In the genomic region with DNA sequence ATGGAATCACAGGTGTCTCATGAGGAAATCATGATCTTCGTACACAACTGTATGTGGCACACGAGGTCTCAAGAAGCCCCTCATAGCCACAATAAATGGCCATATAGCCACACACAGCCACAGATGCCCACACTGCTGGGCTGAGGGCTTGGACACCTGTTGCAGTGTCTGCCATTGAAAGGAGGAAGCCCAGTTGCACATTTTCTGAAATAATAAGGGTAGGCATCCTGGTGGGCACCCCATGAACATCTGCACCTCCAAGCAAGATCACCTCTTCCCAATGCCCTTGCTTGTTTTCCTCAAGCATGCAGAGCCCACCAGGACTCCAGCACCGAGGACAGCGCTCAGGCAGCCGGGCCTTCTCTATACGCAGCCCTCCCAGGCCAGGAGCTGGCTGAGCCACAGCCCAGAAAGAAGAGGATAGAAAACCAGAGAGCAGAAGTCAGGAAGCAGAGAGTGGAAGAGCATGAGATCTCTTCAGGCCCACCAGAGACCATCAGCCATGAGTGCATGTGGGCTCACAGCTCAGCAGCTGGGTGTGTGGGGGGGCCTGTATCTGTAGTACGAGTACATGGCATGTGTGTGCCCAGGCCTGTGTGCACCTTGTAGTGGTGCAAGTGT, we compare ENCODE assay signal across 1 cellular context.
TF ChIP-seq lines count a peak whose summit lies in the region.

No MANE protein-coding gene starts in this region.

TF ChIP-seq in WTC11, 78 proteins besides CTCF, POLR2A, EP300 and RAD21 (continued from another document):
- TF ChIP-seq, protein P1, sequence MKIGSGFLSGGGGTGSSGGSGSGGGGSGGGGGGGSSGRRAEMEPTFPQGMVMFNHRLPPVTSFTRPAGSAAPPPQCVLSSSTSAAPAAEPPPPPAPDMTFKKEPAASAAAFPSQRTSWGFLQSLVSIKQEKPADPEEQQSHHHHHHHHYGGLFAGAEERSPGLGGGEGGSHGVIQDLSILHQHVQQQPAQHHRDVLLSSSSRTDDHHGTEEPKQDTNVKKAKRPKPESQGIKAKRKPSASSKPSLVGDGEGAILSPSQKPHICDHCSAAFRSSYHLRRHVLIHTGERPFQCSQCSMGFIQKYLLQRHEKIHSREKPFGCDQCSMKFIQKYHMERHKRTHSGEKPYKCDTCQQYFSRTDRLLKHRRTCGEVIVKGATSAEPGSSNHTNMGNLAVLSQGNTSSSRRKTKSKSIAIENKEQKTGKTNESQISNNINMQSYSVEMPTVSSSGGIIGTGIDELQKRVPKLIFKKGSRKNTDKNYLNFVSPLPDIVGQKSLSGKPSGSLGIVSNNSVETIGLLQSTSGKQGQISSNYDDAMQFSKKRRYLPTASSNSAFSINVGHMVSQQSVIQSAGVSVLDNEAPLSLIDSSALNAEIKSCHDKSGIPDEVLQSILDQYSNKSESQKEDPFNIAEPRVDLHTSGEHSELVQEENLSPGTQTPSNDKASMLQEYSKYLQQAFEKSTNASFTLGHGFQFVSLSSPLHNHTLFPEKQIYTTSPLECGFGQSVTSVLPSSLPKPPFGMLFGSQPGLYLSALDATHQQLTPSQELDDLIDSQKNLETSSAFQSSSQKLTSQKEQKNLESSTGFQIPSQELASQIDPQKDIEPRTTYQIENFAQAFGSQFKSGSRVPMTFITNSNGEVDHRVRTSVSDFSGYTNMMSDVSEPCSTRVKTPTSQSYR (CRISPR knock-in tag; IDR thresholded peaks at IDR 0.05): 0 out of 2 replicates have a peak, but pooled peaks have one; percentile 55
- peak; percentile 84; the same call in 1 of the 2 replicates for TF ChIP-seq FOXK1 (CRISPR knock-in tag; IDR thresholded peaks at IDR 0.05)
- TF ChIP-seq CBFB (CRISPR knock-in tag; IDR thresholded peaks at IDR 0.05; ENCODE audit: low read depth): 0 out of 2 replicates have a peak, but pooled peaks have one; percentile 25
- peak; percentile 88 for TF ChIP-seq JUN (CRISPR knock-in tag; IDR thresholded peaks at IDR 0.05)
- TF ChIP-seq MYBL2 (CRISPR knock-in tag; IDR thresholded peaks at IDR 0.05): 0 out of 2 replicates have a peak, but pooled peaks have one; percentile 46
- peak; percentile 55; the same call in 1 of the 2 replicates for TF ChIP-seq NFE2L1 (CRISPR knock-in tag; IDR thresholded peaks at IDR 0.05)
- TF ChIP-seq, protein P2, sequence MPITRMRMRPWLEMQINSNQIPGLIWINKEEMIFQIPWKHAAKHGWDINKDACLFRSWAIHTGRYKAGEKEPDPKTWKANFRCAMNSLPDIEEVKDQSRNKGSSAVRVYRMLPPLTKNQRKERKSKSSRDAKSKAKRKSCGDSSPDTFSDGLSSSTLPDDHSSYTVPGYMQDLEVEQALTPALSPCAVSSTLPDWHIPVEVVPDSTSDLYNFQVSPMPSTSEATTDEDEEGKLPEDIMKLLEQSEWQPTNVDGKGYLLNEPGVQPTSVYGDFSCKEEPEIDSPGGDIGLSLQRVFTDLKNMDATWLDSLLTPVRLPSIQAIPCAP (CRISPR knock-in tag; IDR thresholded peaks at IDR 0.05): 0 out of 2 replicates have a peak, but pooled peaks have one; percentile 55
- 0 out of 2 replicates have a peak, but pooled peaks have one; percentile 81 for TF ChIP-seq SMAD4 (CRISPR knock-in tag; IDR thresholded peaks at IDR 0.05)
- TF ChIP-seq TEAD4 (CRISPR knock-in tag; IDR thresholded peaks at IDR 0.05): peak; percentile 90
- TF ChIP-seq ZNF232 (CRISPR knock-in tag; IDR thresholded peaks at IDR 0.05): peak; percentile 74; the same call in 1 of the 2 replicates
- TF ChIP-seq, protein P3, sequence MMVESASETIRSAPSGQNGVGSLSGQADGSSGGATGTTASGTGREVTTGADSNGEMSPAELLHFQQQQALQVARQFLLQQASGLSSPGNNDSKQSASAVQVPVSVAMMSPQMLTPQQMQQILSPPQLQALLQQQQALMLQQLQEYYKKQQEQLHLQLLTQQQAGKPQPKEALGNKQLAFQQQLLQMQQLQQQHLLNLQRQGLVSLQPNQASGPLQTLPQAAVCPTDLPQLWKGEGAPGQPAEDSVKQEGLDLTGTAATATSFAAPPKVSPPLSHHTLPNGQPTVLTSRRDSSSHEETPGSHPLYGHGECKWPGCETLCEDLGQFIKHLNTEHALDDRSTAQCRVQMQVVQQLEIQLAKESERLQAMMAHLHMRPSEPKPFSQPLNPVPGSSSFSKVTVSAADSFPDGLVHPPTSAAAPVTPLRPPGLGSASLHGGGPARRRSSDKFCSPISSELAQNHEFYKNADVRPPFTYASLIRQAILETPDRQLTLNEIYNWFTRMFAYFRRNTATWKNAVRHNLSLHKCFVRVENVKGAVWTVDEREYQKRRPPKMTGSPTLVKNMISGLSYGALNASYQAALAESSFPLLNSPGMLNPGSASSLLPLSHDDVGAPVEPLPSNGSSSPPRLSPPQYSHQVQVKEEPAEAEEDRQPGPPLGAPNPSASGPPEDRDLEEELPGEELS (CRISPR knock-in tag; IDR thresholded peaks at IDR 0.05): peak; percentile 86
- no peak for TF ChIP-seq TCF7 (CRISPR knock-in tag; IDR thresholded peaks at IDR 0.05; ENCODE audit: low read depth)
- peak; percentile 80 for TF ChIP-seq TEAD1 (CRISPR knock-in tag; IDR thresholded peaks at IDR 0.05)
- 0 out of 2 replicates have a peak, but pooled peaks have one; percentile 68 for TF ChIP-seq ZNF219 (CRISPR knock-in tag; IDR thresholded peaks at IDR 0.05; ENCODE audit: borderline replicate concordance)
- TF ChIP-seq, protein P4, sequence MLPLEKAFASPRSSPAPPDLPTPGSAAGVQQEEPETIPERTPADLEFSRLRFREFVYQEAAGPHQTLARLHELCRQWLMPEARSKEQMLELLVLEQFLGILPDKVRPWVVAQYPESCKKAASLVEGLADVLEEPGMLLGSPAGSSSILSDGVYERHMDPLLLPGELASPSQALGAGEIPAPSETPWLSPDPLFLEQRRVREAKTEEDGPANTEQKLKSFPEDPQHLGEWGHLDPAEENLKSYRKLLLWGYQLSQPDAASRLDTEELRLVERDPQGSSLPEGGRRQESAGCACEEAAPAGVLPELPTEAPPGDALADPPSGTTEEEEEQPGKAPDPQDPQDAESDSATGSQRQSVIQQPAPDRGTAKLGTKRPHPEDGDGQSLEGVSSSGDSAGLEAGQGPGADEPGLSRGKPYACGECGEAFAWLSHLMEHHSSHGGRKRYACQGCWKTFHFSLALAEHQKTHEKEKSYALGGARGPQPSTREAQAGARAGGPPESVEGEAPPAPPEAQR (CRISPR knock-in tag; IDR thresholded peaks at IDR 0.05): no peak
- TF ChIP-seq, protein P5, sequence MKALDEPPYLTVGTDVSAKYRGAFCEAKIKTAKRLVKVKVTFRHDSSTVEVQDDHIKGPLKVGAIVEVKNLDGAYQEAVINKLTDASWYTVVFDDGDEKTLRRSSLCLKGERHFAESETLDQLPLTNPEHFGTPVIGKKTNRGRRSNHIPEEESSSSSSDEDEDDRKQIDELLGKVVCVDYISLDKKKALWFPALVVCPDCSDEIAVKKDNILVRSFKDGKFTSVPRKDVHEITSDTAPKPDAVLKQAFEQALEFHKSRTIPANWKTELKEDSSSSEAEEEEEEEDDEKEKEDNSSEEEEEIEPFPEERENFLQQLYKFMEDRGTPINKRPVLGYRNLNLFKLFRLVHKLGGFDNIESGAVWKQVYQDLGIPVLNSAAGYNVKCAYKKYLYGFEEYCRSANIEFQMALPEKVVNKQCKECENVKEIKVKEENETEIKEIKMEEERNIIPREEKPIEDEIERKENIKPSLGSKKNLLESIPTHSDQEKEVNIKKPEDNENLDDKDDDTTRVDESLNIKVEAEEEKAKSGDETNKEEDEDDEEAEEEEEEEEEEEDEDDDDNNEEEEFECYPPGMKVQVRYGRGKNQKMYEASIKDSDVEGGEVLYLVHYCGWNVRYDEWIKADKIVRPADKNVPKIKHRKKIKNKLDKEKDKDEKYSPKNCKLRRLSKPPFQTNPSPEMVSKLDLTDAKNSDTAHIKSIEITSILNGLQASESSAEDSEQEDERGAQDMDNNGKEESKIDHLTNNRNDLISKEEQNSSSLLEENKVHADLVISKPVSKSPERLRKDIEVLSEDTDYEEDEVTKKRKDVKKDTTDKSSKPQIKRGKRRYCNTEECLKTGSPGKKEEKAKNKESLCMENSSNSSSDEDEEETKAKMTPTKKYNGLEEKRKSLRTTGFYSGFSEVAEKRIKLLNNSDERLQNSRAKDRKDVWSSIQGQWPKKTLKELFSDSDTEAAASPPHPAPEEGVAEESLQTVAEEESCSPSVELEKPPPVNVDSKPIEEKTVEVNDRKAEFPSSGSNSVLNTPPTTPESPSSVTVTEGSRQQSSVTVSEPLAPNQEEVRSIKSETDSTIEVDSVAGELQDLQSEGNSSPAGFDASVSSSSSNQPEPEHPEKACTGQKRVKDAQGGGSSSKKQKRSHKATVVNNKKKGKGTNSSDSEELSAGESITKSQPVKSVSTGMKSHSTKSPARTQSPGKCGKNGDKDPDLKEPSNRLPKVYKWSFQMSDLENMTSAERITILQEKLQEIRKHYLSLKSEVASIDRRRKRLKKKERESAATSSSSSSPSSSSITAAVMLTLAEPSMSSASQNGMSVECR (CRISPR knock-in tag; IDR thresholded peaks at IDR 0.05; ENCODE audit: borderline replicate concordance): peak; percentile 92; the same call in 1 of the 2 replicates
- 0 out of 2 replicates have a peak, but pooled peaks have one; percentile 64 for TF ChIP-seq ETV6 (CRISPR knock-in tag; IDR thresholded peaks at IDR 0.05)
- TF ChIP-seq, protein P6, sequence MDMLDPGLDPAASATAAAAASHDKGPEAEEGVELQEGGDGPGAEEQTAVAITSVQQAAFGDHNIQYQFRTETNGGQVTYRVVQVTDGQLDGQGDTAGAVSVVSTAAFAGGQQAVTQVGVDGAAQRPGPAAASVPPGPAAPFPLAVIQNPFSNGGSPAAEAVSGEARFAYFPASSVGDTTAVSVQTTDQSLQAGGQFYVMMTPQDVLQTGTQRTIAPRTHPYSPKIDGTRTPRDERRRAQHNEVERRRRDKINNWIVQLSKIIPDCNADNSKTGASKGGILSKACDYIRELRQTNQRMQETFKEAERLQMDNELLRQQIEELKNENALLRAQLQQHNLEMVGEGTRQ (CRISPR knock-in tag; IDR thresholded peaks at IDR 0.05): no peak
TF ChIP-seq in WTC11: peak in this region for 20.
